ENCODE assay signal across 8 cellular contexts in genomic region chr4:107719211-107719926, GRCh38.
DNase-seq lines count a peak whose midpoint lies in the region; ATAC-seq and TF ChIP-seq lines count a peak whose summit lies in the region.

No MANE protein-coding gene starts in this region.

- in situ Hi-C loops in T47D (cut with HindIII; ENCODE audit: low pct_unique_long_range_greater_than_20kb, low sequenced_read_pairs), result no loop called here

- peak overlapping the region; percentile 90 for H3K4me3 ChIP-seq in AG10803 (ENCODE audit: low read length)

- H3K9me3 Mint-ChIP-seq in stimulated activated effector memory CD8-positive, alpha-beta T cell treated with anti-CD3 and anti-CD28 coated beads, Interleukin-12 subunit alpha, Interleukin-12 subunit beta, amount 100 ng/mL, for 72 hours, result no peaks in the 10 kb centered on the region

- peak; percentile 24 for ATAC-seq in GM18511 (IDR thresholded peaks at IDR 0.05; ENCODE audit: unreplicated experiment)
- peak; percentile 10 for ATAC-seq in HG03045 (IDR thresholded peaks at IDR 0.05; ENCODE audit: unreplicated experiment)
- ATAC-seq in stimulated activated effector memory CD8-positive, alpha-beta T cell treated with anti-CD3 and anti-CD28 coated beads, Interleukin-12 subunit alpha, Interleukin-12 subunit beta, amount 100 ng/mL, for 72 hours, result peak; percentile 1

- no peak for TF ChIP-seq CTCF in AG10803 (conservative IDR thresholded peaks at IDR 0.05; ENCODE audit: low read length)

- H3K4me1 Mint-ChIP-seq in stimulated activated effector memory CD8-positive, alpha-beta T cell treated with anti-CD3 and anti-CD28 coated beads, Interleukin-12 subunit alpha, Interleukin-12 subunit beta, amount 100 ng/mL, for 72 hours, result peaks cover 36% of the 10 kb centered on the region

- peak; percentile 26 for DNase-seq in AG10803 (ENCODE audit: low read depth)
- DNase-seq in OCI-M2 (lab: John Stamatoyannopoulos, UW; ENCODE audit: unreplicated experiment), result peak; percentile 30
- peak; percentile 11 to 55 for DNase-seq in T47D (ENCODE audit: low read depth in 1 of 2, low spot score in 1 of 2)
- peak; percentile 47 for DNase-seq in iris pigment epithelial cell (ENCODE audit: low read depth)
- no peak for DNase-seq in stimulated activated effector memory CD8-positive, alpha-beta T cell treated with anti-CD3 and anti-CD28 coated beads, Interleukin-12 subunit alpha, Interleukin-12 subunit beta, amount 100 ng/mL, for 72 hours (ENCODE audit: low spot score in 2 of 2)
- no peak for DNase-seq in NCI-H2081 treated with DMSO at 0.1 percent for 48 hours (lab: John Stamatoyannopoulos, UW)

- H3K36me3 Mint-ChIP-seq in stimulated activated effector memory CD8-positive, alpha-beta T cell treated with anti-CD3 and anti-CD28 coated beads, Interleukin-12 subunit alpha, Interleukin-12 subunit beta, amount 100 ng/mL, for 72 hours, result peaks cover 6% of the 10 kb centered on the region

- peak overlapping the region; percentile 91 for H3K4me3 Mint-ChIP-seq in stimulated activated effector memory CD8-positive, alpha-beta T cell treated with anti-CD3 and anti-CD28 coated beads, Interleukin-12 subunit alpha, Interleukin-12 subunit beta, amount 100 ng/mL, for 72 hours

- H3K27ac Mint-ChIP-seq in stimulated activated effector memory CD8-positive, alpha-beta T cell treated with anti-CD3 and anti-CD28 coated beads, Interleukin-12 subunit alpha, Interleukin-12 subunit beta, amount 100 ng/mL, for 72 hours, result peak overlapping the region; percentile 92

Comparison
In these comparisons a context has a peak if more than half of its experiments do, and no peak if none do; other contexts are left out.
1. DNase-seq: peak in AG10803 (single experiment), OCI-M2 (single experiment), T47D (2 of 2) and iris pigment epithelial cell (single experiment); none in stimulated activated effector memory CD8-positive, alpha-beta T cell treated with anti-CD3 and anti-CD28 coated beads, Interleukin-12 subunit alpha, Interleukin-12 subunit beta, amount 100 ng/mL, for 72 hours (0 of 2) and NCI-H2081 treated with DMSO at 0.1 percent for 48 hours (single experiment).
2. Peak in every context shown above with its lines, with median percentiles within 50 percentile points of each other: ATAC-seq.